In genomic region chr13:99376132-99376531, GRCh38 we compare ENCODE assay signal across 8 cellular contexts.
DNase-seq lines count a peak whose midpoint lies in the region; ATAC-seq and TF ChIP-seq lines count a peak whose summit lies in the region.

No MANE protein-coding gene starts in this region.

- 85 to 100% methylated on average over 1 to 6 of the region's 6 CpGs for WGBS in transverse colon (ENCODE audit: low coverage in 1 of 2), 2 donors

- H3K4me1 Mint-ChIP-seq in activated T-cell treated with anti-CD3 and anti-CD28 coated beads, Interleukin-2, amount 50 U/mL, for 72 hours (ENCODE audit: low read depth) = peaks cover 90% of the 10 kb centered on the region
- H3K4me1 Mint-ChIP-seq in central memory CD8-positive, alpha-beta T cell = peaks cover 74% of the 10 kb centered on the region

- H3K27me3 Mint-ChIP-seq in activated T-cell treated with anti-CD3 and anti-CD28 coated beads, Interleukin-2, amount 50 U/mL, for 72 hours (ENCODE audit: low read depth) = no peaks in the 10 kb centered on the region
- no peaks in the 10 kb centered on the region for H3K27me3 Mint-ChIP-seq in central memory CD8-positive, alpha-beta T cell

- H3K9me3 ChIP-seq in transverse colon = no peaks in the 10 kb centered on the region

- no peak overlapping the region for H3K4me3 ChIP-seq in transverse colon

- in situ Hi-C loops in transverse colon (cut with MboI; ENCODE audit: low pct_ligation_motif_present in 1 of 4, low pct_unique_long_range_greater_than_20kb in 1 of 4, low sequenced_read_pairs in 3 of 4) = no loop called here

- H3K27me3 ChIP-seq in transverse colon = no peaks in the 10 kb centered on the region

- peak; percentile 30 for DNase-seq in activated T-cell treated with anti-CD3 and anti-CD28 coated beads, Interleukin-2, amount 50 U/mL, for 1 hour
- no peak for DNase-seq in activated T-cell treated with anti-CD3 and anti-CD28 coated beads, Interleukin-2, amount 50 U/mL, for 72 hours
- DNase-seq in central memory CD8-positive, alpha-beta T cell (ENCODE audit: low spot score in 2 of 2) = peak in 1 of 2 donors; percentile 14
- no peak for DNase-seq in transverse colon
- DNase-seq in stimulated activated CD4-positive, alpha-beta T cell treated with anti-CD3 and anti-CD28 coated beads, Interleukin-1b, Interleukin-23, amount 100 ng/mL, for 48 hours = no peak
- DNase-seq in H4 (ENCODE audit: low spot score) = no peak
- DNase-seq in NCI-H2081 (lab: John Stamatoyannopoulos, UW) = no peak

- H3K36me3 ChIP-seq in transverse colon = no peaks in the 10 kb centered on the region

- H3K4me1 ChIP-seq in transverse colon = no peaks in the 10 kb centered on the region

- no peak for TF ChIP-seq EP300 in transverse colon (IDR thresholded peaks at IDR 0.05; ENCODE audit: low read depth)

- TF ChIP-seq POLR2A in transverse colon (IDR thresholded peaks at IDR 0.05) = no peak

- H3K36me3 Mint-ChIP-seq in activated T-cell treated with anti-CD3 and anti-CD28 coated beads, Interleukin-2, amount 50 U/mL, for 72 hours (ENCODE audit: insufficient read depth in 2 of 2) = peaks cover 17 to 35% of the 10 kb centered on the region in 2 donors
- peaks cover 29% of the 10 kb centered on the region for H3K36me3 Mint-ChIP-seq in central memory CD8-positive, alpha-beta T cell (ENCODE audit: insufficient read depth)

- TF ChIP-seq CTCF in transverse colon (IDR thresholded peaks at IDR 0.05) = no peak

- H3K4me3 Mint-ChIP-seq in activated T-cell treated with anti-CD3 and anti-CD28 coated beads, Interleukin-2, amount 50 U/mL, for 72 hours = peak overlapping the region in 1 of 2 donors; percentile 14
- H3K4me3 Mint-ChIP-seq in central memory CD8-positive, alpha-beta T cell = peak overlapping the region; percentile 67

- peak overlapping the region in 3 of 4 donors; percentile 7 to 46 (median 13) for H3K27ac ChIP-seq in transverse colon

- no peak for ATAC-seq in activated T-cell treated with anti-CD3 and anti-CD28 coated beads, Interleukin-2, amount 50 U/mL, for 72 hours (replicated peaks in 1 of 2)
- ATAC-seq in HG03045 (IDR thresholded peaks at IDR 0.05; ENCODE audit: unreplicated experiment) = peak; percentile 45
- no peak for ATAC-seq in central memory CD8-positive, alpha-beta T cell (replicated peaks; ENCODE audit: extremely low read depth, poor library complexity, severe bottlenecking)

- H3K9me3 Mint-ChIP-seq in activated T-cell treated with anti-CD3 and anti-CD28 coated beads, Interleukin-2, amount 50 U/mL, for 72 hours = no peaks in the 10 kb centered on the region
- H3K9me3 Mint-ChIP-seq in central memory CD8-positive, alpha-beta T cell = no peaks in the 10 kb centered on the region

- intact Hi-C loops in transverse colon (cut with DNase I; ENCODE audit: low total_unique reads) = no loop called here

- H3K27ac Mint-ChIP-seq in activated T-cell treated with anti-CD3 and anti-CD28 coated beads, Interleukin-2, amount 50 U/mL, for 72 hours = no peak overlapping the region
- H3K27ac Mint-ChIP-seq in central memory CD8-positive, alpha-beta T cell (ENCODE audit: low read depth) = peak overlapping the region; percentile 93
